In the genomic region with DNA sequence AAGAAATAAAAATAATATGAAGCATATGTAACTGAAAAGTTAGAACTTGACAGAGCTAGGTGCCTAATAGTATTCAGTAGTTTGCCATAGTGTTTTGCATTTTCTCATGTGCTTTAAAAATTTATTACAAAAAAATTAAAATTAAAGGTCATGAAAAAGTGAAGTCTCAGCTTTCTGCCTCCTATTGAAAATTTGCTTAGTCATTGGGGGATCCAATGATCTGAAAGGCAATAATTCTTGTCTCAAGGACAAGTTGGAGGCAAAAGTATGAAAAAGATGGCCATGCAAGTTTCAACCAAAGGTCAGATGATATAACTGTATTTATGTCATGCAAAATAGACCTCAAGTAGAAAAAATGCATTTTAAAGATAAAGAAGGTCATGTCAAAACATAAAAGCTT, we compare ENCODE assay signal across 4 cellular contexts.
TF ChIP-seq lines count a peak whose summit lies in the region.

No MANE protein-coding gene starts in this region.

TF ChIP-seq in HepG2, 621 proteins besides CTCF, POLR2A, EP300 and RAD21:
- TF ChIP-seq ZBTB46 (CRISPR knock-in tag; IDR thresholded peaks at IDR 0.05; ENCODE audit: borderline replicate concordance) (no peak), NFE2L2 (IDR thresholded peaks at IDR 0.05; ENCODE audit: low read length) (peak; percentile 80)
TF ChIP-seq in HepG2: peak in this region for 1.

TF ChIP-seq in A549, 52 proteins besides CTCF, POLR2A, EP300 and RAD21:
- TF ChIP-seq NFE2L2 (conservative IDR thresholded peaks at IDR 0.05; ENCODE audit: low read length), result peak; percentile 77
- TF ChIP-seq MAFK (IDR thresholded peaks at IDR 0.05; ENCODE audit: partially characterized antibody), result peak; percentile 16
- TF ChIP-seq RNF2 (IDR thresholded peaks at IDR 0.05; ENCODE audit: borderline replicate concordance, low read depth), result no peak
- no peak for TF ChIP-seq CHD4 (IDR thresholded peaks at IDR 0.05; ENCODE audit: borderline replicate concordance)
- TF ChIP-seq SREBF2 (IDR thresholded peaks at IDR 0.05), result no peak
- no peak for TF ChIP-seq HOXB13 (CRISPR knock-in tag; IDR thresholded peaks at IDR 0.05; ENCODE audit: low read depth)
TF ChIP-seq in A549: peak in this region for 2.

TF ChIP-seq in IMR-90, 13 proteins besides CTCF, POLR2A, EP300 and RAD21:
- TF ChIP-seq CEBPB (IDR thresholded peaks at IDR 0.05; ENCODE audit: low read depth, low read length), result no peak
- TF ChIP-seq NFE2L2 (IDR thresholded peaks at IDR 0.05; ENCODE audit: low read depth, low read length), result peak; percentile 72

TF ChIP-seq in K562, 482 proteins besides CTCF, POLR2A, EP300 and RAD21:
- TF ChIP-seq STAT5B (CRISPR knock-in tag; IDR thresholded peaks at IDR 0.05) (no peak), ZNF316 (IDR thresholded peaks at IDR 0.05) (peak; percentile 71), BRCA1 (IDR thresholded peaks at IDR 0.05) (no peak), BRCA1 (CRISPR knock-in tag; IDR thresholded peaks at IDR 0.05) (no peak), CREB3 (tag; conservative IDR thresholded peaks at IDR 0.05; ENCODE audit: low read depth) (no peak), HMG20A (CRISPR knock-in tag; conservative IDR thresholded peaks at IDR 0.05) (no peak), DPF2 (IDR thresholded peaks at IDR 0.05) (no peak), C11orf30 (IDR thresholded peaks at IDR 0.05; ENCODE audit: low read depth) (peak; percentile 33; the same call in 1 of the 2 replicates), ZNF124 (CRISPR knock-in tag; IDR thresholded peaks at IDR 0.05) (no peak), MAFG (tag; conservative IDR thresholded peaks at IDR 0.05) (peak; percentile 84), KAT8 (IDR thresholded peaks at IDR 0.05; ENCODE audit: low read depth) (no peak), MAFF (IDR thresholded peaks at IDR 0.05; ENCODE audit: low read length) (peak; percentile 65), MAFK (IDR thresholded peaks at IDR 0.05; ENCODE audit: low read length) (peak; percentile 49; the same call in 1 of the 2 replicates), SPI1 (IDR thresholded peaks at IDR 0.05; ENCODE audit: borderline replicate concordance, low read depth, low read length) (no peak), NFE2L1 (tag; IDR thresholded peaks at IDR 0.05; ENCODE audit: borderline replicate concordance, low read depth) (peak; percentile 71), SUPT5H (IDR thresholded peaks at IDR 0.05) (no peak), ZNF12 (CRISPR knock-in tag; IDR thresholded peaks at IDR 0.05) (no peak), WHSC1 (IDR thresholded peaks at IDR 0.05; ENCODE audit: low read length) (no peak), ZNF165 (CRISPR knock-in tag; IDR thresholded peaks at IDR 0.05; ENCODE audit: borderline replicate concordance) (no peak), CEBPB (tag; IDR thresholded peaks at IDR 0.05) (no peak), NFE2 (IDR thresholded peaks at IDR 0.05; ENCODE audit: low read depth) (peak; percentile 71), MCM3 (IDR thresholded peaks at IDR 0.05) (no peak)
- TF ChIP-seq, protein P1, sequence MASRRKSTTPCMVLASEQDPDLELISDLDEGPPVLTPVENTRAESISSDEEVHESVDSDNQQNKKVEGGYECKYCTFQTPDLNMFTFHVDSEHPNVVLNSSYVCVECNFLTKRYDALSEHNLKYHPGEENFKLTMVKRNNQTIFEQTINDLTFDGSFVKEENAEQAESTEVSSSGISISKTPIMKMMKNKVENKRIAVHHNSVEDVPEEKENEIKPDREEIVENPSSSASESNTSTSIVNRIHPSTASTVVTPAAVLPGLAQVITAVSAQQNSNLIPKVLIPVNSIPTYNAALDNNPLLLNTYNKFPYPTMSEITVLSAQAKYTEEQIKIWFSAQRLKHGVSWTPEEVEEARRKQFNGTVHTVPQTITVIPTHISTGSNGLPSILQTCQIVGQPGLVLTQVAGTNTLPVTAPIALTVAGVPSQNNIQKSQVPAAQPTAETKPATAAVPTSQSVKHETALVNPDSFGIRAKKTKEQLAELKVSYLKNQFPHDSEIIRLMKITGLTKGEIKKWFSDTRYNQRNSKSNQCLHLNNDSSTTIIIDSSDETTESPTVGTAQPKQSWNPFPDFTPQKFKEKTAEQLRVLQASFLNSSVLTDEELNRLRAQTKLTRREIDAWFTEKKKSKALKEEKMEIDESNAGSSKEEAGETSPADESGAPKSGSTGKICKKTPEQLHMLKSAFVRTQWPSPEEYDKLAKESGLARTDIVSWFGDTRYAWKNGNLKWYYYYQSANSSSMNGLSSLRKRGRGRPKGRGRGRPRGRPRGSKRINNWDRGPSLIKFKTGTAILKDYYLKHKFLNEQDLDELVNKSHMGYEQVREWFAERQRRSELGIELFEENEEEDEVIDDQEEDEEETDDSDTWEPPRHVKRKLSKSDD (conservative IDR thresholded peaks at IDR 0.05; ENCODE audit: low read length), result no peak
- TF ChIP-seq, protein P2, sequence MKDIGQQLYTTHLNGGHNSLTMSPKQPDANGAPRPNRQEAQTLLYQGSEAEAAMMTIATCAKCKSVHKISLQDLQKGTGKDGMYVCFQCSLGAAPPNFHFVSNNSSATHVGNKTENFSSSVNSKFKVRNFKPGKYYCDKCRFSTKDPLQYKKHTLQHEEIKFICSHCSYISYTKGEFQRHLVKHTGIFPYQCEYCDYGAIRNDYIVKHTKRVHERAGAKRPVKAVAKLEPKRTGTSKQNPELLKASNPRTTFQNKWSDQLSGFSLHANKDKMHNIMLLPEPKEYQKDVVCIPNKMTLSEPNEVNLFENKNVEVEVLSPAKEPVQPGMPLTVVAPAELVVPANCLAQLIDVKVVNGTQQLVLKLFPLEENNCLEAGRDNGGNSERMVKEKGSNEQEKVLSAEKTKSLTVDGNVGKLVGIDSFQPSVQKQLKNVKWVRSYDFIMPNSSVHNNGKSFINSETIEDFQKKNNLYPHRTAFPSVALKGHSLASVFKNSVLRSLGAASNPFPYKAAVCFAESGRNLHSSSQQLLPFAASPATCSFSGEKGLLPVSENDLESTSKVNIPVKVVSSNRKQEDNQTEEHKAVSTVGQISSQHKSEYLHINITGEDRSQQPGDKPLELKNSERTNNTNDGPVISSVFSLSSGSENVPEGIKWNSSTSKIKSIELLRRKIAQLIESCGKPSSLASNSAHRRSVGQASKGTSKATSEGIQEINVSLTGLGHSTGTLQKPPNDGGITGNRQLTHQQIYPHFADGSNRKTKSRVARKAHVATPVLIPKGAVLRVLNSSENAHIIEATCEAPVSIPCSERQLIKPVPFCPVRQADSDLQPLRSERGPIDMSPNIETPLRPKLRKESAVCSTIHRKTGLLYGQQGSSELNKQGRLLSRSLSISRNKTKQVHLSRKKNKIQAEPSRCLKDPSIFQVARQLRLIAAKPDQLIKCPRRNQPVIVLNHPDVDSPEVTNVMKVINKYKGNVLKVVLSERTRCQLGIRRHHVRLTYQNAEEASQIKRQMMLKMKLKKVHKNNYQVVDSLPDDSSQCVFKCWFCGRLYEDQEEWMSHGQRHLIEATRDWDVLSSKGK (CRISPR knock-in tag; IDR thresholded peaks at IDR 0.05), result no peak
- TF ChIP-seq, protein P3, sequence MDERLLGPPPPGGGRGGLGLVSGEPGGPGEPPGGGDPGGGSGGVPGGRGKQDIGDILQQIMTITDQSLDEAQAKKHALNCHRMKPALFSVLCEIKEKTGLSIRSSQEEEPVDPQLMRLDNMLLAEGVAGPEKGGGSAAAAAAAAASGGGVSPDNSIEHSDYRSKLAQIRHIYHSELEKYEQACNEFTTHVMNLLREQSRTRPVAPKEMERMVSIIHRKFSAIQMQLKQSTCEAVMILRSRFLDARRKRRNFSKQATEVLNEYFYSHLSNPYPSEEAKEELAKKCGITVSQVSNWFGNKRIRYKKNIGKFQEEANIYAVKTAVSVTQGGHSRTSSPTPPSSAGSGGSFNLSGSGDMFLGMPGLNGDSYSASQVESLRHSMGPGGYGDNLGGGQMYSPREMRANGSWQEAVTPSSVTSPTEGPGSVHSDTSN (CRISPR knock-in tag; IDR thresholded peaks at IDR 0.05; ENCODE audit: low read depth), result no peak
- TF ChIP-seq, protein P3 (tag; conservative IDR thresholded peaks at IDR 0.05; ENCODE audit: low read depth), result peak; percentile 41; the same call in 1 of the 2 replicates
- TF ChIP-seq, protein P4, sequence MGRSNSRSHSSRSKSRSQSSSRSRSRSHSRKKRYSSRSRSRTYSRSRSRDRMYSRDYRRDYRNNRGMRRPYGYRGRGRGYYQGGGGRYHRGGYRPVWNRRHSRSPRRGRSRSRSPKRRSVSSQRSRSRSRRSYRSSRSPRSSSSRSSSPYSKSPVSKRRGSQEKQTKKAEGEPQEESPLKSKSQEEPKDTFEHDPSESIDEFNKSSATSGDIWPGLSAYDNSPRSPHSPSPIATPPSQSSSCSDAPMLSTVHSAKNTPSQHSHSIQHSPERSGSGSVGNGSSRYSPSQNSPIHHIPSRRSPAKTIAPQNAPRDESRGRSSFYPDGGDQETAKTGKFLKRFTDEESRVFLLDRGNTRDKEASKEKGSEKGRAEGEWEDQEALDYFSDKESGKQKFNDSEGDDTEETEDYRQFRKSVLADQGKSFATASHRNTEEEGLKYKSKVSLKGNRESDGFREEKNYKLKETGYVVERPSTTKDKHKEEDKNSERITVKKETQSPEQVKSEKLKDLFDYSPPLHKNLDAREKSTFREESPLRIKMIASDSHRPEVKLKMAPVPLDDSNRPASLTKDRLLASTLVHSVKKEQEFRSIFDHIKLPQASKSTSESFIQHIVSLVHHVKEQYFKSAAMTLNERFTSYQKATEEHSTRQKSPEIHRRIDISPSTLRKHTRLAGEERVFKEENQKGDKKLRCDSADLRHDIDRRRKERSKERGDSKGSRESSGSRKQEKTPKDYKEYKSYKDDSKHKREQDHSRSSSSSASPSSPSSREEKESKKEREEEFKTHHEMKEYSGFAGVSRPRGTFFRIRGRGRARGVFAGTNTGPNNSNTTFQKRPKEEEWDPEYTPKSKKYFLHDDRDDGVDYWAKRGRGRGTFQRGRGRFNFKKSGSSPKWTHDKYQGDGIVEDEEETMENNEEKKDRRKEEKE (IDR thresholded peaks at IDR 0.05; ENCODE audit: borderline replicate concordance in 1 of 2, control insufficient read depth in 1 of 2, low read depth in 2 of 2, low read length in 1 of 2), result no peak
- TF ChIP-seq, protein P5, sequence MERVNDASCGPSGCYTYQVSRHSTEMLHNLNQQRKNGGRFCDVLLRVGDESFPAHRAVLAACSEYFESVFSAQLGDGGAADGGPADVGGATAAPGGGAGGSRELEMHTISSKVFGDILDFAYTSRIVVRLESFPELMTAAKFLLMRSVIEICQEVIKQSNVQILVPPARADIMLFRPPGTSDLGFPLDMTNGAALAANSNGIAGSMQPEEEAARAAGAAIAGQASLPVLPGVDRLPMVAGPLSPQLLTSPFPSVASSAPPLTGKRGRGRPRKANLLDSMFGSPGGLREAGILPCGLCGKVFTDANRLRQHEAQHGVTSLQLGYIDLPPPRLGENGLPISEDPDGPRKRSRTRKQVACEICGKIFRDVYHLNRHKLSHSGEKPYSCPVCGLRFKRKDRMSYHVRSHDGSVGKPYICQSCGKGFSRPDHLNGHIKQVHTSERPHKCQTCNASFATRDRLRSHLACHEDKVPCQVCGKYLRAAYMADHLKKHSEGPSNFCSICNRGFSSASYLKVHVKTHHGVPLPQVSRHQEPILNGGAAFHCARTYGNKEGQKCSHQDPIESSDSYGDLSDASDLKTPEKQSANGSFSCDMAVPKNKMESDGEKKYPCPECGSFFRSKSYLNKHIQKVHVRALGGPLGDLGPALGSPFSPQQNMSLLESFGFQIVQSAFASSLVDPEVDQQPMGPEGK (CRISPR knock-in tag; IDR thresholded peaks at IDR 0.05; ENCODE audit: borderline replicate concordance), result no peak
- TF ChIP-seq, protein P6, sequence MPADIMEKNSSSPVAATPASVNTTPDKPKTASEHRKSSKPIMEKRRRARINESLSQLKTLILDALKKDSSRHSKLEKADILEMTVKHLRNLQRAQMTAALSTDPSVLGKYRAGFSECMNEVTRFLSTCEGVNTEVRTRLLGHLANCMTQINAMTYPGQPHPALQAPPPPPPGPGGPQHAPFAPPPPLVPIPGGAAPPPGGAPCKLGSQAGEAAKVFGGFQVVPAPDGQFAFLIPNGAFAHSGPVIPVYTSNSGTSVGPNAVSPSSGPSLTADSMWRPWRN (IDR thresholded peaks at IDR 0.05; ENCODE audit: low read depth), result no peak
